Comparison of ENCODE assay signal across 10 cellular contexts in genomic region chr6:56713285-56713684, GRCh38.
A peak's percentile ranks its signal among the peaks of the same experiment; 100 is the strongest.
DNase-seq lines count a peak whose midpoint lies in the region; ATAC-seq and TF ChIP-seq lines count a peak whose summit lies in the region.
"Had no signal": no experiment of that assay in that cellular context is flagged by ENCODE, and none has a peak within 500 bp of the region (broad histone marks: within the 10 kb centered on the region; RNA-seq: fewer than 3 reads in every experiment).

No MANE protein-coding gene starts in this region.

- H3K27me3 Mint-ChIP-seq in chondrocyte (ENCODE audit: low read depth): no peaks in the 10 kb centered on the region

- H3K4ac ChIP-seq in mesenchymal stem cell (ENCODE audit: low read depth in 1 of 2, low read length in 2 of 2): peak overlapping the region in 1 of 2 experiments; percentile 91

- H2BK120ac ChIP-seq in mesenchymal stem cell (ENCODE audit: low read depth, low read length): no peak overlapping the region

- H2BK15ac ChIP-seq in mesenchymal stem cell (ENCODE audit: low read depth, poor library complexity, severe bottlenecking): no peak overlapping the region

- H3K14ac ChIP-seq in mesenchymal stem cell (ENCODE audit: low read length in 2 of 2): no peak overlapping the region

- H3K18ac ChIP-seq in mesenchymal stem cell (ENCODE audit: low read depth in 1 of 2, low read length in 2 of 2): peak overlapping the region; percentile 75 to 97

- H3K9ac ChIP-seq in HUES6 (ENCODE audit: low read length) (no peak overlapping the region), mesenchymal stem cell (ENCODE audit: low read length) (peak overlapping the region; percentile 45)

- H3K27ac ChIP-seq in ACC112 (ENCODE audit: low read depth, low read length) (peak overlapping the region; percentile 89), HUES6 (ENCODE audit: low read depth, low read length) (peak overlapping the region; percentile 38; the same call in 1 of the 2 replicates), mesenchymal stem cell (ENCODE audit: low read length, poor library complexity, severe bottlenecking) (peak overlapping the region; percentile 95)

- H3K9me3 Mint-ChIP-seq in chondrocyte (ENCODE audit: low read depth): no peaks in the 10 kb centered on the region

- WGBS in mesenchymal stem cell: 0% methylated on average over 3 of the region's 3 CpGs

- peaks cover 3% of the 10 kb centered on the region; the same call in 1 of the 2 replicates for H3K9me3 ChIP-seq in HUES6 (ENCODE audit: control insufficient read depth, insufficient read depth, low read depth, low read length)
- no peaks in the 10 kb centered on the region for H3K9me3 ChIP-seq in mesenchymal stem cell (ENCODE audit: control insufficient read depth, low read length)
- H3K9me3 ChIP-seq: esophagus squamous epithelium had no signal

- ATAC-seq in GM18498 (IDR thresholded peaks at IDR 0.05; ENCODE audit: unreplicated experiment) (no peak), GM18867 (IDR thresholded peaks at IDR 0.05; ENCODE audit: unreplicated experiment) (no peak)

- H3K4me2 ChIP-seq in mesenchymal stem cell (ENCODE audit: low read length, poor library complexity, severe bottlenecking): no peak overlapping the region

- peak overlapping the region; percentile 11 for H4K91ac ChIP-seq in mesenchymal stem cell (ENCODE audit: low read length)

- peak overlapping the region; percentile 84 for H2AK5ac ChIP-seq in mesenchymal stem cell (ENCODE audit: low read length, severe bottlenecking)

- H3K79me1 ChIP-seq in mesenchymal stem cell (replicated peaks; ENCODE audit: low read length, poor library complexity, severe bottlenecking): no peaks in the 10 kb centered on the region

- peaks cover 6% of the 10 kb centered on the region; the same call in 1 of the 2 replicates for H3K36me3 ChIP-seq in ACC112 (ENCODE audit: insufficient read depth, low read length)
- no peaks in the 10 kb centered on the region for H3K36me3 ChIP-seq in HUES6 (ENCODE audit: control insufficient read depth, insufficient read depth, low read length)
- no peaks in the 10 kb centered on the region for H3K36me3 ChIP-seq in mesenchymal stem cell (ENCODE audit: control insufficient read depth in 1 of 2, insufficient read depth in 2 of 2, low read depth in 1 of 2, low read length in 2 of 2)
- H3K36me3 ChIP-seq: esophagus squamous epithelium had no signal

- H2AFZ ChIP-seq in ACC112 (ENCODE audit: low read length, unreplicated experiment) (no peak overlapping the region), mesenchymal stem cell (ENCODE audit: low read depth, low read length) (no peak overlapping the region)

- no peaks in the 10 kb centered on the region for H3K36me3 Mint-ChIP-seq in chondrocyte (ENCODE audit: low read depth)

- peak overlapping the region; percentile 84 for H3K27ac Mint-ChIP-seq in chondrocyte (ENCODE audit: unreplicated experiment)

- H3K4me1 ChIP-seq in ACC112 (ENCODE audit: control insufficient read depth, insufficient read depth, low read length, unreplicated experiment) (peaks cover 60% of the 10 kb centered on the region), HUES6 (ENCODE audit: control insufficient read depth, insufficient read depth, low read length) (peaks cover 55% of the 10 kb centered on the region), mesenchymal stem cell (ENCODE audit: control insufficient read depth, insufficient read depth, low read depth, low read length) (peaks cover 10% of the 10 kb centered on the region)

- no peak overlapping the region for H3K23ac ChIP-seq in mesenchymal stem cell (ENCODE audit: low read length in 2 of 2)

- DNase-seq in chondrocyte (ENCODE audit: low spot score): no peak
- DNase-seq in mesenchymal stem cell: peak; percentile 86
- DNase-seq in MV-4-11 (lab: John Stamatoyannopoulos, UW): no peak
- DNase-seq in SKM-1 (lab: John Stamatoyannopoulos, UW; ENCODE audit: unreplicated experiment): no peak
- DNase-seq: activated CD4-positive, alpha-beta T cell treated with anti-CD3 and anti-CD28 coated beads, Interleukin-2, amount 50 U/mL, for 1 hour; esophagus squamous epithelium had no signal

- H3K4me3 ChIP-seq in ACC112 (ENCODE audit: low read depth, low read length) (peak overlapping the region; percentile 21; the same call in 1 of the 2 replicates), HUES6 (ENCODE audit: low read depth, low read length) (no peak overlapping the region), mesenchymal stem cell (ENCODE audit: insufficient read depth in 1 of 2, low read depth in 1 of 2, low read length in 2 of 2) (peak overlapping the region in 1 of 2 experiments; percentile 45)
- H3K4me3 ChIP-seq: esophagus squamous epithelium had no signal

- H4K8ac ChIP-seq in mesenchymal stem cell (ENCODE audit: low read length): no peak overlapping the region

- H3K27me3 ChIP-seq in ACC112 (ENCODE audit: insufficient read depth, low read length) (no peaks in the 10 kb centered on the region), HUES6 (ENCODE audit: control insufficient read depth, insufficient read depth, low read length) (no peaks in the 10 kb centered on the region), mesenchymal stem cell (ENCODE audit: control insufficient read depth in 1 of 2, insufficient read depth in 1 of 2, low read length in 2 of 2) (no peaks in the 10 kb centered on the region)
- H3K27me3 ChIP-seq: esophagus squamous epithelium had no signal

- peak overlapping the region; percentile 89 for H2BK5ac ChIP-seq in mesenchymal stem cell (ENCODE audit: low read depth, low read length, poor library complexity, severe bottlenecking)

- no peak for TF ChIP-seq CTCF in chondrocyte (IDR thresholded peaks at IDR 0.05)

- peaks cover 52% of the 10 kb centered on the region for H3K4me1 Mint-ChIP-seq in chondrocyte (ENCODE audit: low read depth)

- H3K79me2 ChIP-seq in ACC112 (ENCODE audit: control insufficient read depth, insufficient read depth, low read length, unreplicated experiment): peaks cover 73% of the 10 kb centered on the region

- H3K4me3 Mint-ChIP-seq in chondrocyte (ENCODE audit: unreplicated experiment): no peak overlapping the region

- H2BK12ac ChIP-seq in mesenchymal stem cell (ENCODE audit: low read length in 2 of 2): peak overlapping the region; percentile 18 to 95

Comparison
In these comparisons a context has a peak if more than half of its experiments do, and no peak if none do; other contexts are left out.
1. H3K27ac ChIP-seq: peak in every context shown above with its lines; median percentile 95 in mesenchymal stem cell; 89 in ACC112; 38 in HUES6.